Comparison of ENCODE assay signal across 12 cellular contexts in genomic region chr16:53768593-53768992, GRCh38.
DNase-seq lines count a peak whose midpoint lies in the region; ATAC-seq, FAIRE-seq and TF ChIP-seq lines count a peak whose summit lies in the region.
"Had no signal": no experiment of that assay in that cellular context is flagged by ENCODE, and none has a peak within 500 bp of the region (broad histone marks: within the 10 kb centered on the region; RNA-seq: fewer than 3 reads in every experiment).

No MANE protein-coding gene starts in this region.

- no peak overlapping the region for H3K4me3 ChIP-seq in RWPE2 (ENCODE audit: severe bottlenecking)
- no peak overlapping the region for H3K4me3 ChIP-seq in fibroblast of pulmonary artery (replicated peaks; ENCODE audit: low read depth, low read length)
- no peak overlapping the region for H3K4me3 ChIP-seq in thyroid gland (replicated peaks in 1 of 3)
- H3K4me3 ChIP-seq in ascending aorta, result no peak overlapping the region
- no peak overlapping the region for H3K4me3 ChIP-seq in small intestine (ENCODE audit: low read depth in 1 of 2, low read length in 2 of 2)

- H3K9me3 Mint-ChIP-seq in activated naive CD4-positive, alpha-beta T cell treated with anti-CD3 and anti-CD28 coated beads, Interleukin-2, amount 50 U/mL, for 72 hours, result no peaks in the 10 kb centered on the region

- H3K27ac ChIP-seq in RWPE2 (ENCODE audit: poor library complexity, severe bottlenecking) (peak overlapping the region; percentile 85), thyroid gland (peak overlapping the region in 2 of 3 donors; percentile 2 to 16), ascending aorta (no peak overlapping the region), small intestine (ENCODE audit: low read depth in 1 of 2, low read length in 1 of 2) (no peak overlapping the region)
- H3K27ac ChIP-seq: HL-60 had no signal

- no peaks in the 10 kb centered on the region for H3K36me3 ChIP-seq in RWPE2 (ENCODE audit: low read depth)
- H3K36me3 ChIP-seq in thyroid gland, result no peaks in the 10 kb centered on the region
- no peaks in the 10 kb centered on the region for H3K36me3 ChIP-seq in ascending aorta
- H3K36me3 ChIP-seq in small intestine (ENCODE audit: control insufficient read depth in 2 of 2, insufficient read depth in 2 of 2, low read length in 2 of 2), result no peaks in the 10 kb centered on the region

- H3K27ac Mint-ChIP-seq in activated naive CD4-positive, alpha-beta T cell treated with anti-CD3 and anti-CD28 coated beads, Interleukin-2, amount 50 U/mL, for 72 hours, result no peak overlapping the region

- WGBS in thyroid gland, 2 donors, result 10 to 11% methylated on average over 1 of the region's 1 CpG
- 50 to 89% (median 81%) methylated on average over 1 of the region's 1 CpG for WGBS in small intestine, 3 donors

- ATAC-seq in activated naive CD4-positive, alpha-beta T cell treated with anti-CD3 and anti-CD28 coated beads, Interleukin-2, amount 50 U/mL, for 72 hours, result peak; percentile 60 to 87
- ATAC-seq in RWPE2 (ENCODE audit: low read depth), result peak; percentile 94
- ATAC-seq in HG03565 (IDR thresholded peaks at IDR 0.05; ENCODE audit: unreplicated experiment), result no peak

- no peaks in the 10 kb centered on the region for H3K36me3 Mint-ChIP-seq in activated naive CD4-positive, alpha-beta T cell treated with anti-CD3 and anti-CD28 coated beads, Interleukin-2, amount 50 U/mL, for 72 hours

- no peak for FAIRE-seq in small intestine (lab: Jason Lieb, UNC)

- intact Hi-C loops in thyroid gland (cut with DNase I) (no loop called here), ascending aorta (cut with DNase I) (no loop called here)

- DNase-seq in activated naive CD4-positive, alpha-beta T cell treated with anti-CD3 and anti-CD28 coated beads, Interleukin-2, amount 50 U/mL, for 72 hours (ENCODE audit: low spot score in 2 of 2), result no peak
- no peak for DNase-seq in activated naive CD4-positive, alpha-beta T cell treated with anti-CD3 and anti-CD28 coated beads, Interleukin-2, amount 50 U/mL, for 16 hours
- DNase-seq in RWPE2 (ENCODE audit: low spot score) (no peak), fibroblast of pulmonary artery (ENCODE audit: low read depth) (peak; percentile 91), thyroid gland (peak; percentile 27 to 51), ascending aorta (ENCODE audit: low spot score in 2 of 2) (no peak), small intestine (no peak)
- DNase-seq: activated CD4-positive, alpha-beta T cell treated with anti-CD3 and anti-CD28 coated beads, Interleukin-2, amount 50 U/mL, for 48 hours; effector memory CD4-positive, alpha-beta T cell; NCI-H774 had no signal

- H3K9me3 ChIP-seq in RWPE2 (ENCODE audit: severe bottlenecking), result no peaks in the 10 kb centered on the region
- no peaks in the 10 kb centered on the region for H3K9me3 ChIP-seq in thyroid gland
- no peaks in the 10 kb centered on the region for H3K9me3 ChIP-seq in ascending aorta
- H3K9me3 ChIP-seq in small intestine (ENCODE audit: control insufficient read depth, low read depth), result no peaks in the 10 kb centered on the region

- H3K27me3 ChIP-seq in RWPE2 (ENCODE audit: insufficient read depth, poor library complexity, severe bottlenecking) (no peaks in the 10 kb centered on the region), thyroid gland (no peaks in the 10 kb centered on the region), ascending aorta (no peaks in the 10 kb centered on the region), small intestine (ENCODE audit: control insufficient read depth in 2 of 2, insufficient read depth in 2 of 2, low read length in 2 of 2) (no peaks in the 10 kb centered on the region)

- TF ChIP-seq CTCF in RWPE2 (IDR thresholded peaks at IDR 0.05; ENCODE audit: poor library complexity, severe bottlenecking) (no peak), fibroblast of pulmonary artery (IDR thresholded peaks at IDR 0.05; ENCODE audit: low read length, missing control alignments) (no peak), thyroid gland (IDR thresholded peaks at IDR 0.05) (no peak), ascending aorta (IDR thresholded peaks at IDR 0.05) (no peak)

- no peak for TF ChIP-seq POLR2A in thyroid gland (IDR thresholded peaks at IDR 0.05)

- H3K4me1 ChIP-seq in RWPE2 (ENCODE audit: insufficient read depth, poor library complexity, severe bottlenecking) (peaks cover 44% of the 10 kb centered on the region), thyroid gland (peaks cover 28 to 60% of the 10 kb centered on the region in 2 donors), ascending aorta (peaks cover 3 to 39% of the 10 kb centered on the region in 2 donors), small intestine (ENCODE audit: control insufficient read depth in 2 of 2, insufficient read depth in 1 of 2, low read depth in 1 of 2, low read length in 1 of 2) (peaks cover 6 to 7% of the 10 kb centered on the region in 2 donors)

Comparison
In these comparisons a context has a peak if more than half of its experiments do, and no peak if none do; other contexts are left out.
1. DNase-seq: peak in fibroblast of pulmonary artery (single experiment) and thyroid gland (2 of 2); none in activated naive CD4-positive, alpha-beta T cell treated with anti-CD3 and anti-CD28 coated beads, Interleukin-2, amount 50 U/mL, for 72 hours (0 of 2), activated naive CD4-positive, alpha-beta T cell treated with anti-CD3 and anti-CD28 coated beads, Interleukin-2, amount 50 U/mL, for 16 hours (single experiment), RWPE2 (single experiment), ascending aorta (0 of 2) and small intestine (single experiment).
2. H3K27ac ChIP-seq: peak in RWPE2 (single experiment) and thyroid gland (2 of 3); none in ascending aorta (0 of 2) and small intestine (0 of 2).